ENCODE assay signal across 7 cellular contexts in the genomic region with DNA sequence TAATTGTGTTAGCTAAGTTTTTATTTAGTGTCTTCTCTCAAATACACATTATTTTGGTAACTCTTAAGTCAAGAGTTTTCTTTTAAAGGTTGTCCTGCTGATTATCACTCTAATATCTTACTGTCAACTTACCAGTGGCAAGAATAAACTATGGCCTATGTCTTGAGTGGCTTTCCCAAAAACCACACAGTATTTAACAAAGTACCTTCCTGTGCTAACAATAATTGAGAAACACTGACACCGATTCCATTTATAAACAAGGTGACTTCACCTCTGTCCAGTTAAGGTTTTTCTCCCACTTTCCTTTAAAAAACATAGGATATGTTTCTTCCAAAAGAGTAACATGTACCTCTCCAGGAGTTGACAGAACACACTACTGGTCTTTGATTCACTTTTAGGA.
"Had no signal": no experiment of that assay in that cellular context is flagged by ENCODE, and none has a peak within 500 bp of the region (broad histone marks: within the 10 kb centered on the region; RNA-seq: fewer than 3 reads in every experiment).

No MANE protein-coding gene starts in this region.

- H3K27ac ChIP-seq: HL-60 had no signal

- H3K27ac Mint-ChIP-seq: IgD-negative memory B cell had no signal

- DNase-seq: IMR-90, KBM-7, KG1 had no signal

- ATAC-seq: HepG2, K562 had no signal

- H3K4me3 Mint-ChIP-seq: IgD-negative memory B cell had no signal

- H3K4me3 ChIP-seq: K562 had no signal

- H3K36me3 Mint-ChIP-seq: IgD-negative memory B cell had no signal
